19 cellular contexts compared by ENCODE assay signal in genomic region chr9:101315129-101315459, GRCh38.
DNase-seq lines count a peak whose midpoint lies in the region; ATAC-seq and TF ChIP-seq lines count a peak whose summit lies in the region.
"Had no signal": no experiment of that assay in that cellular context is flagged by ENCODE, and none has a peak within 500 bp of the region (broad histone marks: within the 10 kb centered on the region; RNA-seq: fewer than 3 reads in every experiment).

No MANE protein-coding gene starts in this region.

- DNase-seq in left lobe of liver (ENCODE audit: low spot score) (no peak), myocyte (ENCODE audit: low read depth) (peak; percentile 18), GM23248 (no peak), NCI-H446 (lab: John Stamatoyannopoulos, UW) (no peak)
- DNase-seq in CD8-positive, alpha-beta T cell, result no peak
- DNase-seq: 8988T; C1 segment of cervical spinal cord; CD4-positive, alpha-beta T cell; DMS 273 treated with DMSO at 0.1 percent for 48 hours; DND-41; EL; KBM-7 had no signal

- no peak overlapping the region for H3K27ac Mint-ChIP-seq in CD8-positive, alpha-beta T cell
- H3K27ac Mint-ChIP-seq: B cell; CD4-positive, alpha-beta T cell; IgD-negative memory B cell had no signal

- H3K9me3 ChIP-seq in BLaER1 treated with 17β-estradiol and CSF1 and Interleukin-3, amounts not matched to agents 10 nM and 100 nM (replicated peaks in 1 of 11), result no peaks in the 10 kb centered on the region
- no peaks in the 10 kb centered on the region for H3K9me3 ChIP-seq in GM23248 (ENCODE audit: low read depth)
- no peaks in the 10 kb centered on the region for H3K9me3 ChIP-seq in CD8-positive, alpha-beta T cell (ENCODE audit: low read length)
- H3K9me3 ChIP-seq: HAP-1 had no signal

- no peaks in the 10 kb centered on the region for H3K9me3 Mint-ChIP-seq in CD8-positive, alpha-beta T cell
- H3K9me3 Mint-ChIP-seq: CD4-positive, alpha-beta T cell; IgD-negative memory B cell had no signal

- no peaks in the 10 kb centered on the region for H3K4me1 Mint-ChIP-seq in CD8-positive, alpha-beta T cell (ENCODE audit: low read depth)
- H3K4me1 Mint-ChIP-seq: B cell, IgD-negative memory B cell had no signal

- H2AFZ ChIP-seq in GM23248, result no peak overlapping the region

- H3K27me3 Mint-ChIP-seq in CD8-positive, alpha-beta T cell (ENCODE audit: low read depth), result peaks cover 17% of the 10 kb centered on the region

- H3K27ac ChIP-seq in BLaER1 treated with 17β-estradiol and CSF1 and Interleukin-3, amounts not matched to agents 10 nM and 100 nM, result no peak overlapping the region
- H3K27ac ChIP-seq in VCaP (peak overlapping the region; percentile 52), GM23248 (no peak overlapping the region)
- no peak overlapping the region for H3K27ac ChIP-seq in CD8-positive, alpha-beta T cell (ENCODE audit: low read depth, low read length)
- H3K27ac ChIP-seq: HL-60 had no signal

- H3K9ac ChIP-seq in BLaER1 treated with 17β-estradiol and CSF1 and Interleukin-3, amounts not matched to agents 10 nM and 100 nM, result no peak overlapping the region
- H3K9ac ChIP-seq in GM23248, result no peak overlapping the region

- ATAC-seq in left lobe of liver, result peak; percentile 9
- no peak for ATAC-seq in CD8-positive, alpha-beta T cell
- ATAC-seq: GM12878 had no signal

- H3F3A ChIP-seq in GM23248 (ENCODE audit: insufficient read depth), result no peaks in the 10 kb centered on the region

- H3K36me3 ChIP-seq in BLaER1 treated with 17β-estradiol and CSF1 and Interleukin-3, amounts not matched to agents 10 nM and 100 nM, result no peaks in the 10 kb centered on the region
- no peaks in the 10 kb centered on the region for H3K36me3 ChIP-seq in GM23248 (ENCODE audit: low read depth)
- H3K36me3 ChIP-seq in CD8-positive, alpha-beta T cell (ENCODE audit: insufficient read depth, low read length), result no peaks in the 10 kb centered on the region
- H3K36me3 ChIP-seq: HAP-1 had no signal

- H4K20me1 ChIP-seq in BLaER1 treated with 17β-estradiol and CSF1 and Interleukin-3, amounts not matched to agents 10 nM and 100 nM, result no peaks in the 10 kb centered on the region; a peak in 1 of 22 replicates
- H4K20me1 ChIP-seq in GM23248 (ENCODE audit: insufficient read depth), result no peaks in the 10 kb centered on the region

- POLR2A ChIA-PET in CD8-positive, alpha-beta T cell (lab: Charles Lee), result no interaction called here

- intact Hi-C loops in CD8-positive, alpha-beta T cell (cut with DNase I, micrococcal nuclease), result no loop called here

- peak overlapping the region in 7 of 11 experiments; percentile 2 to 56 (median 37); a peak in 8 of 22 replicates for H3K4me2 ChIP-seq in BLaER1 treated with 17β-estradiol and CSF1 and Interleukin-3, amounts not matched to agents 10 nM and 100 nM
- H3K4me2 ChIP-seq in GM23248 (ENCODE audit: unreplicated experiment), result no peak overlapping the region

- CTCF ChIA-PET in CD8-positive, alpha-beta T cell (lab: Charles Lee), result no interaction called here

- H3K9me2 ChIP-seq in GM23248 (ENCODE audit: insufficient read depth), result no peaks in the 10 kb centered on the region

- H3K27me3 ChIP-seq in BLaER1 treated with 17β-estradiol and CSF1 and Interleukin-3, amounts not matched to agents 10 nM and 100 nM, result 0 out of 22 replicates have a peak, but pooled peaks cover 0 to 3% (median 0%) of the 10 kb centered on the region in 11 experiments
- H3K27me3 ChIP-seq in GM23248 (replicated peaks; ENCODE audit: insufficient read depth), result peaks cover 2% of the 10 kb centered on the region; the same call in 1 of the 2 replicates
- H3K27me3 ChIP-seq in CD8-positive, alpha-beta T cell (ENCODE audit: insufficient read depth, low read length), result no peaks in the 10 kb centered on the region

- in situ Hi-C loops in GM23248 (cut with MboI), result no loop called here

- H3K4me1 ChIP-seq in BLaER1 treated with 17β-estradiol and CSF1 and Interleukin-3, amounts not matched to agents 10 nM and 100 nM, result peaks cover 0 to 11% (median 9%) of the 10 kb centered on the region in 10 experiments; a peak in 16 of 20 replicates
- H3K4me1 ChIP-seq in GM23248 (ENCODE audit: insufficient read depth), result no peaks in the 10 kb centered on the region
- H3K4me1 ChIP-seq in CD8-positive, alpha-beta T cell (ENCODE audit: insufficient read depth, low read length), result no peaks in the 10 kb centered on the region
- H3K4me1 ChIP-seq: HAP-1 had no signal

- 82 to 84% methylated on average over 2 of the region's 2 CpGs for WGBS in GM23248 (ENCODE audit: low coverage in 1 of 2, low lambda C conversion rate in 2 of 2, missing lambda C conversion rate in 2 of 2), 2 experiments

- H3K36me3 Mint-ChIP-seq in CD8-positive, alpha-beta T cell, result no peaks in the 10 kb centered on the region
- H3K36me3 Mint-ChIP-seq: IgD-negative memory B cell had no signal

- H3K4me3 Mint-ChIP-seq in CD8-positive, alpha-beta T cell, result no peak overlapping the region
- H3K4me3 Mint-ChIP-seq: B cell; CD4-positive, alpha-beta T cell; IgD-negative memory B cell had no signal

- TF ChIP-seq CTCF in VCaP (conservative IDR thresholded peaks at IDR 0.05), result no peak
- TF ChIP-seq CTCF in CD8-positive, alpha-beta T cell (IDR thresholded peaks at IDR 0.05), result no peak

- no peaks in the 10 kb centered on the region for H3K79me2 ChIP-seq in GM23248 (ENCODE audit: insufficient read depth)

- H3K4me3 ChIP-seq in BLaER1 treated with 17β-estradiol and CSF1 and Interleukin-3, amounts not matched to agents 10 nM and 100 nM, result no peak overlapping the region
- no peak overlapping the region for H3K4me3 ChIP-seq in GM23248
- no peak overlapping the region for H3K4me3 ChIP-seq in CD8-positive, alpha-beta T cell (ENCODE audit: low read depth, low read length)
- H3K4me3 ChIP-seq: GM12878, HAP-1 had no signal
